In the genomic region with DNA sequence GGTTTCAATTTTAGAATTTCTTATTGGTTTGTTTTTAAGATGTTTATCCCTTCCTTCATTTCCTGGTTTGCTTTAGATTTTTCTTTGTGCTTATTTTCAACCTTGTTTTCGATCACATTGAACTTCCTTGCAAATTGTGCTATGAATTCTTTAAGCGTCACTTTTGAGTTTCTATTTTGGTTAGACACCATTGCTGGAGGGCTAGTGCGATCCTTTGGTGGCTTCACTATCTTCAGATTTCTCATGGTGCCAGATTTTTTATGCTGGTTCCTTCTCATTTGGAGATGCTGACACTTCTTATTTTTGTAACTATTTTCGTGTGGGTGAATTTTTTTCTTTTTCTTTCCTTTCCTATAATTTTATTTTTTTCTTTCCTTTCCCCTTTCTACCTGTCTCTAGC, we compare ENCODE assay signal across 19 cellular contexts.
DNase-seq lines count a peak whose midpoint lies in the region; ATAC-seq, FAIRE-seq and TF ChIP-seq lines count a peak whose summit lies in the region.
"Had no signal": no experiment of that assay in that cellular context is flagged by ENCODE, and none has a peak within 500 bp of the region (broad histone marks: within the 10 kb centered on the region; RNA-seq: fewer than 3 reads in every experiment).

No MANE protein-coding gene starts in this region.

- FAIRE-seq in GM18507 (lab: Jason Lieb, UNC), result peak; percentile 9
- FAIRE-seq: RCC 7860 had no signal

- DNase-seq in GM18507 (ENCODE audit: extremely low spot score, insufficient read length, low read depth) (no peak), type B pancreatic cell (ENCODE audit: extremely low spot score, unreplicated experiment) (no peak), DMS79 treated with DMSO at 0.1 percent for 48 hours (lab: John Stamatoyannopoulos, UW) (no peak), erythroblast (lab: John Stamatoyannopoulos, UW) (no peak)
- no peak for DNase-seq in activated CD4-positive, alpha-beta T cell treated with anti-CD3 and anti-CD28 coated beads for 1 hour
- DNase-seq: CD4-positive, alpha-beta T cell; DMS79; KG1; NCI-H226; NCI-H510A; SIG-M5; T-helper 17 cell had no signal

- no peaks in the 10 kb centered on the region for H3K27me3 ChIP-seq in OCI-LY3 (ENCODE audit: low read depth, low read length)

- no peaks in the 10 kb centered on the region for H3K79me2 ChIP-seq in OCI-LY3 (ENCODE audit: low read length)

- no peak for TF ChIP-seq POLR2A in erythroblast (IDR thresholded peaks at IDR 0.05; ENCODE audit: low read length)

- no peaks in the 10 kb centered on the region for H4K20me1 ChIP-seq in OCI-LY3 (ENCODE audit: insufficient read depth, low read length)

- H3K9ac ChIP-seq in OCI-LY3 (ENCODE audit: low read length), result no peak overlapping the region
- H3K9ac ChIP-seq: BLaER1 treated with 17β-estradiol and CSF1 and Interleukin-3, amounts not matched to agents 10 nM and 100 nM; SK-N-SH had no signal

- H3K36me3 ChIP-seq in OCI-LY3 (replicated peaks; ENCODE audit: low read depth, low read length), result no peaks in the 10 kb centered on the region
- H3K36me3 ChIP-seq: BLaER1 treated with 17β-estradiol and CSF1 and Interleukin-3, amounts not matched to agents 10 nM and 100 nM had no signal

- ATAC-seq in GM18868 (IDR thresholded peaks at IDR 0.05; ENCODE audit: unreplicated experiment), result peak; percentile 9

- no peaks in the 10 kb centered on the region for H3K27me3 Mint-ChIP-seq in type B pancreatic cell
- H3K27me3 Mint-ChIP-seq: CD4-positive, alpha-beta T cell; T-helper 17 cell had no signal

- no peaks in the 10 kb centered on the region for H3K9me3 Mint-ChIP-seq in type B pancreatic cell
- H3K9me3 Mint-ChIP-seq: CD4-positive, alpha-beta T cell; GM23338 had no signal

- peak overlapping the region; percentile 87 for H3K4me2 ChIP-seq in OCI-LY3 (ENCODE audit: low read length)
- H3K4me2 ChIP-seq: BLaER1 treated with 17β-estradiol and CSF1 and Interleukin-3, amounts not matched to agents 10 nM and 100 nM; GM23338; SK-N-SH had no signal

- TF ChIP-seq CTCF in OCI-LY3 (IDR thresholded peaks at IDR 0.05; ENCODE audit: low read depth, low read length) (no peak), type B pancreatic cell (conservative IDR thresholded peaks at IDR 0.05) (no peak)

- peak overlapping the region; percentile 2 for H3K27ac Mint-ChIP-seq in type B pancreatic cell
- H3K27ac Mint-ChIP-seq: CD4-positive, alpha-beta T cell; GM23338; T-helper 17 cell had no signal

- H3K4me3 ChIP-seq in OCI-LY3 (ENCODE audit: low read length), result peak overlapping the region; percentile 71; the same call in 1 of the 2 replicates
- H3K4me3 ChIP-seq: A549; BLaER1 treated with 17β-estradiol and CSF1 and Interleukin-3, amounts not matched to agents 10 nM and 100 nM; GM23338 had no signal

- no peaks in the 10 kb centered on the region for H3K9me3 ChIP-seq in OCI-LY3 (ENCODE audit: insufficient read depth, low read length)
- H3K9me3 ChIP-seq: A549; BLaER1 treated with 17β-estradiol and CSF1 and Interleukin-3, amounts not matched to agents 10 nM and 100 nM; SK-N-SH had no signal

- peak overlapping the region; percentile 39; the same call in 1 of the 2 replicates for H2AFZ ChIP-seq in OCI-LY3 (ENCODE audit: low read depth, low read length)

- H3K27ac ChIP-seq in OCI-LY3 (ENCODE audit: low read length), result no peak overlapping the region
- H3K27ac ChIP-seq: A549; BLaER1 treated with 17β-estradiol and CSF1 and Interleukin-3, amounts not matched to agents 10 nM and 100 nM had no signal

- no peaks in the 10 kb centered on the region for H3K4me1 Mint-ChIP-seq in type B pancreatic cell (ENCODE audit: unreplicated experiment)
- H3K4me1 Mint-ChIP-seq: T-helper 17 cell had no signal

- peak overlapping the region; percentile 4 for H3K4me3 Mint-ChIP-seq in type B pancreatic cell
- H3K4me3 Mint-ChIP-seq: CD4-positive, alpha-beta T cell; GM23338; T-helper 17 cell had no signal

- no peaks in the 10 kb centered on the region for H3K4me1 ChIP-seq in OCI-LY3 (ENCODE audit: low read length)
- H3K4me1 ChIP-seq: A549 had no signal

- no peaks in the 10 kb centered on the region for H3K36me3 Mint-ChIP-seq in type B pancreatic cell
